ENCODE assay signal across 12 cellular contexts in genomic region chr17:52986056-52986662, GRCh38.
"Had no signal": no experiment of that assay in that cellular context is flagged by ENCODE, and none has a peak within 500 bp of the region (broad histone marks: within the 10 kb centered on the region; RNA-seq: fewer than 3 reads in every experiment).

No MANE protein-coding gene starts in this region.

- H3K27ac ChIP-seq: colonic mucosa, epithelial cell of prostate, left ventricle myocardium inferior, right atrium auricular region, VCaP had no signal

- DNase-seq: activated CD4-positive, alpha-beta T cell treated with anti-CD3 and anti-CD28 coated beads for 48 hours; activated CD8-positive, alpha-beta memory T cell treated with anti-CD3 and anti-CD28 coated beads for 24 hours; activated naive CD4-positive, alpha-beta T cell treated with Interleukin-2 at 50 U/mL for 16 hours; activated naive CD8-positive, alpha-beta T cell treated with anti-CD3 and anti-CD28 coated beads, Interleukin-2, amount 50 U/mL, for 24 hours; colonic mucosa; effector CD4-positive, alpha-beta T cell; left ventricle myocardium inferior; small intestine; T-helper 1 cell had no signal

- H3K27me3 Mint-ChIP-seq: activated naive CD8-positive, alpha-beta T cell treated with anti-CD3 and anti-CD28 coated beads, Interleukin-2, amount 50 U/mL, for 24 hours had no signal

- H3K4me1 Mint-ChIP-seq: activated naive CD8-positive, alpha-beta T cell treated with anti-CD3 and anti-CD28 coated beads, Interleukin-2, amount 50 U/mL, for 24 hours had no signal

- H3K27me3 ChIP-seq: colonic mucosa, right atrium auricular region had no signal

- H3K4me3 ChIP-seq: colonic mucosa, left ventricle myocardium inferior, right atrium auricular region had no signal

- H3K27ac Mint-ChIP-seq: activated naive CD8-positive, alpha-beta T cell treated with anti-CD3 and anti-CD28 coated beads, Interleukin-2, amount 50 U/mL, for 24 hours had no signal

- H3K9me3 ChIP-seq: colonic mucosa, left ventricle myocardium inferior, right atrium auricular region had no signal

- ATAC-seq: activated naive CD8-positive, alpha-beta T cell treated with anti-CD3 and anti-CD28 coated beads, Interleukin-2, amount 50 U/mL, for 24 hours had no signal

- H3K4me3 Mint-ChIP-seq: activated naive CD8-positive, alpha-beta T cell treated with anti-CD3 and anti-CD28 coated beads, Interleukin-2, amount 50 U/mL, for 24 hours had no signal

- H3K4me1 ChIP-seq: colonic mucosa, left ventricle myocardium inferior, right atrium auricular region had no signal

- FAIRE-seq: small intestine had no signal

- H3K36me3 ChIP-seq: colonic mucosa, left ventricle myocardium inferior, right atrium auricular region had no signal
